In genomic region chr19:9891609-9892373, GRCh38 we compare ENCODE assay signal across 1 cellular context.
TF ChIP-seq lines count a peak whose summit lies in the region.

No MANE protein-coding gene starts in this region.

TF ChIP-seq in HepG2, 621 proteins besides CTCF, POLR2A, EP300 and RAD21:
- TF ChIP-seq ZNF12 (CRISPR knock-in tag; IDR thresholded peaks at IDR 0.05), result peak; percentile 97
- TF ChIP-seq, protein P1, sequence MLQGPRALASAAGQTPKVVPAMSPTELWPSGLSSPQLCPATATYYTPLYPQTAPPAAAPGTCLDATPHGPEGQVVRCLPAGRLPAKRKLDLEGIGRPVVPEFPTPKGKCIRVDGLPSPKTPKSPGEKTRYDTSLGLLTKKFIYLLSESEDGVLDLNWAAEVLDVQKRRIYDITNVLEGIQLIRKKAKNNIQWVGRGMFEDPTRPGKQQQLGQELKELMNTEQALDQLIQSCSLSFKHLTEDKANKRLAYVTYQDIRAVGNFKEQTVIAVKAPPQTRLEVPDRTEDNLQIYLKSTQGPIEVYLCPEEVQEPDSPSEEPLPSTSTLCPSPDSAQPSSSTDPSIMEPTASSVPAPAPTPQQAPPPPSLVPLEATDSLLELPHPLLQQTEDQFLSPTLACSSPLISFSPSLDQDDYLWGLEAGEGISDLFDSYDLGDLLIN (CRISPR knock-in tag; IDR thresholded peaks at IDR 0.05; ENCODE audit: borderline replicate concordance), result no peak
- TF ChIP-seq, protein P2, sequence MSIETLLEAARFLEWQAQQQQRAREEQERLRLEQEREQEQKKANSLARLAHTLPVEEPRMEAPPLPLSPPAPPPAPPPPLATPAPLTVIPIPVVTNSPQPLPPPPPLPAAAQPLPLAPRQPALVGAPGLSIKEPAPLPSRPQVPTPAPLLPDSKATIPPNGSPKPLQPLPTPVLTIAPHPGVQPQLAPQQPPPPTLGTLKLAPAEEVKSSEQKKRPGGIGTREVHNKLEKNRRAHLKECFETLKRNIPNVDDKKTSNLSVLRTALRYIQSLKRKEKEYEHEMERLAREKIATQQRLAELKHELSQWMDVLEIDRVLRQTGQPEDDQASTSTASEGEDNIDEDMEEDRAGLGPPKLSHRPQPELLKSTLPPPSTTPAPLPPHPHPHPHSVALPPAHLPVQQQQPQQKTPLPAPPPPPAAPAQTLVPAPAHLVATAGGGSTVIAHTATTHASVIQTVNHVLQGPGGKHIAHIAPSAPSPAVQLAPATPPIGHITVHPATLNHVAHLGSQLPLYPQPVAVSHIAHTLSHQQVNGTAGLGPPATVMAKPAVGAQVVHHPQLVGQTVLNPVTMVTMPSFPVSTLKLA (IDR thresholded peaks at IDR 0.05), result peak; percentile 81
